In genomic region chr5:173660481-173661280, GRCh38 we compare ENCODE assay signal across 16 cellular contexts.
"Had no signal": no experiment of that assay in that cellular context is flagged by ENCODE, and none has a peak within 500 bp of the region (broad histone marks: within the 10 kb centered on the region; RNA-seq: fewer than 3 reads in every experiment).

No MANE protein-coding gene starts in this region.

- H3K4me3 ChIP-seq: coronary artery, heart left ventricle, left ventricle myocardium inferior, psoas muscle, sigmoid colon, tibial artery had no signal

- ATAC-seq: heart left ventricle; stimulated activated naive B cell treated with anti-CD40 and anti-IgM and Interleukin-4, amounts not matched to agents 10 μg/mL and 1 μg/mL and 100 μg/mL, for 72 hours; T-cell had no signal

- H3K36me3 ChIP-seq: brain microvascular endothelial cell, heart left ventricle, left ventricle myocardium inferior, sigmoid colon, tibial artery had no signal

- H3K9me3 ChIP-seq: psoas muscle, sigmoid colon, tibial artery had no signal

- H3K27ac ChIP-seq: brain microvascular endothelial cell, coronary artery, heart left ventricle, left ventricle myocardium inferior, psoas muscle, sigmoid colon, tibial artery had no signal

- DNase-seq: activated B cell treated with CpG ODN at 0.5 μM for 24 hours; activated CD4-positive, alpha-beta memory T cell treated with anti-CD3 and anti-CD28 coated beads for 36 hours; activated CD4-positive, alpha-beta T cell treated with anti-CD3 and anti-CD28 coated beads for 4 hours; activated naive CD8-positive, alpha-beta T cell treated with anti-CD3 and anti-CD28 coated beads, Interleukin-2, amount 10 ng/mL, durations not matched to agents 7 days and 5 days; amygdala; brain microvascular endothelial cell; heart left ventricle; left ventricle myocardium inferior; mammary epithelial cell; nephron progenitor cell; psoas muscle; sigmoid colon; stimulated activated naive B cell treated with anti-CD40 and anti-IgM and Interleukin-4, amounts not matched to agents 10 μg/mL and 1 μg/mL and 100 μg/mL, for 72 hours; T-cell; tibial artery had no signal

- H3K4me1 ChIP-seq: left ventricle myocardium inferior, sigmoid colon, tibial artery had no signal

- H3K27me3 ChIP-seq: brain microvascular endothelial cell, heart left ventricle, sigmoid colon had no signal
